8 cellular contexts compared by ENCODE assay signal in genomic region chr1:4652631-4653327, GRCh38. TPM values are rescaled to one million over a fixed set of nuclear protein-coding genes. Genes with fewer than 3 reads are reported as not detected.
DNase-seq lines count a peak whose midpoint lies in the region; ATAC-seq and TF ChIP-seq lines count a peak whose summit lies in the region.

No MANE protein-coding gene starts in this region.

- ATAC-seq in activated CD4-positive, CD25-positive, alpha-beta regulatory T cell treated with anti-CD3 and anti-CD28 coated beads, Interleukin-2, amount 50 U/mL, for 24 hours = peak; percentile 68
- ATAC-seq in GM19397 (IDR thresholded peaks at IDR 0.05; ENCODE audit: unreplicated experiment) = no peak

- H3K27ac ChIP-seq in liver (ENCODE audit: low read depth in 1 of 2, low read length in 2 of 2) = no peak overlapping the region

- peaks cover 0 to 8% (median 4%) of the 10 kb centered on the region in 4 donors for H3K4me1 ChIP-seq in liver (ENCODE audit: control insufficient read depth in 4 of 4, insufficient read depth in 4 of 4, low read length in 3 of 4)

- peak; percentile 89 for TF ChIP-seq CTCF in GM12874 (IDR thresholded peaks at IDR 0.05; ENCODE audit: insufficient read depth, low read depth, low read length)
- TF ChIP-seq CTCF in cardiac fibroblast (IDR thresholded peaks at IDR 0.05; ENCODE audit: low read depth, low read length) = peak; percentile 93
- peak; percentile 83 for TF ChIP-seq CTCF in liver (IDR thresholded peaks at IDR 0.05; ENCODE audit: low read depth, low read length, missing input control)

- H3K27me3 ChIP-seq in liver (ENCODE audit: control insufficient read depth in 4 of 4, insufficient read depth in 4 of 4, low read length in 3 of 4) = peaks cover 4 to 20% (median 6%) of the 10 kb centered on the region in 4 donors

- H3K9me3 ChIP-seq in liver (ENCODE audit: control insufficient read depth in 4 of 4, low read length in 3 of 4) = no peaks in the 10 kb centered on the region

- TF ChIP-seq RAD21 in liver (IDR thresholded peaks at IDR 0.05) = peak; percentile 54 to 76

- no peaks in the 10 kb centered on the region for H3K36me3 ChIP-seq in liver (ENCODE audit: control insufficient read depth in 4 of 4, insufficient read depth in 3 of 4, low read depth in 1 of 4, low read length in 3 of 4)

- DNase-seq in KBM-7 (peak; percentile 52), cardiac fibroblast (ENCODE audit: low read depth in 2 of 2) (peak; percentile 33 to 38), T1000 (lab: John Stamatoyannopoulos, UW) (no peak)
- peak; percentile 36 for DNase-seq in stimulated activated CD8-positive, alpha-beta memory T cell treated with anti-CD3 and anti-CD28 coated beads, Interleukin-12 subunit alpha, Interleukin-12 subunit beta, amount 100 ng/mL, for 1 hour (ENCODE audit: low read depth)

- in situ Hi-C loops in KBM-7 (cut with MboI; ENCODE audit: low pct_unique_long_range_greater_than_20kb, low sequenced_read_pairs) = no loop called here

- WGBS in liver = 17% methylated on average over 31 of the region's 31 CpGs

- no peak overlapping the region for H3K9ac ChIP-seq in liver (ENCODE audit: low read depth in 1 of 2, low read length in 2 of 2)

- no peak overlapping the region for H3K4me3 ChIP-seq in cardiac fibroblast (replicated peaks in 1 of 2; ENCODE audit: low read depth in 2 of 2, low read length in 2 of 2)
- no peak overlapping the region for H3K4me3 ChIP-seq in liver (ENCODE audit: low read depth in 1 of 3, low read length in 3 of 3)

TF ChIP-seq in liver, 16 proteins besides CTCF, POLR2A, EP300 and RAD21:
- TF ChIP-seq YY1 (IDR thresholded peaks at IDR 0.05) (no peak), FOXA1 (IDR thresholded peaks at IDR 0.05) (no peak), GABPA (IDR thresholded peaks at IDR 0.05 in 1 of 2, conservative IDR thresholded peaks at IDR 0.05 in 1 of 2) (no peak), SP1 (IDR thresholded peaks at IDR 0.05) (no peak), ATF3 (IDR thresholded peaks at IDR 0.05) (no peak), TAF1 (conservative IDR thresholded peaks at IDR 0.05) (no peak), HNF4A (conservative IDR thresholded peaks at IDR 0.05) (no peak), NR2F2 (IDR thresholded peaks at IDR 0.05) (no peak), EGR1 (IDR thresholded peaks at IDR 0.05; ENCODE audit: low read depth in 2 of 2) (no peak), RXRA (IDR thresholded peaks at IDR 0.05) (no peak)
TF ChIP-seq in liver: peak in this region for 0.

RNA-seq across cellular contexts. Expression of gene AJAP1, which starts 1.6 kb away (rescaled TPM):
- under 1 TPM; under 0.01 to 0.08 TPM for total RNA-seq in liver
- under 1 TPM in 1 of 2 donors, not detected in 1; 0.21 TPM for polyA plus RNA-seq in liver
